8 cellular contexts compared by ENCODE assay signal in the genomic region with DNA sequence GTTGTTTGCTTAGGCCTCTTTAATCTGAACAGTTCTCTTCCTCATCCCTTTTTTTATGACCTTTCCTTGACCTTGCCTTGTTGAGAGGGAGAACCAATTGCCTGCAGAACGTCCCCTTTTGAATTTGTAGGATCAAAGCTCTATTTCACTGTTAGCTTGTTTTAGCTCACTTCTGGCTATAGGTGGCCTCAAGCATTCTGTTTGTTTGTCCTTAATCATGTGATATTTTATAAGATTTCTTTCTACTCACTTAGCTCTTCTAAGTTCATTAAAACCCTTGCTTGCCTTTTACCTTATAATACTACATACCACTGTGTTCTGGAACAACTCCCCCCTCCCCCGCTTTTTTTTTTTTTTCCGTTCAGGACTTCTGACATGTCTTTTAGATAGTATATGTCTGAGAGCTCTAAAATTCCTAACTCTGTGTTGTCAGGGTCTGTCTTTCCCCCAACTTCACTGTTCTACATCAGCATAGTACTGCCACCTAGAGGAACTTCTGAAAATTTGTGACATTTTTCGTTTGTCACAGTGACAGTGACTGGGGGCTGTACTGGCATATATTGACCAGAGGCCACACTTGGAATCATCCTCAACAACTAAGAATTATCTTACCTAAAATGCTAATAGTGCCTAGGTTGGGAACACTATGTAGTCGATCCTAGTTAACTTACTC.
DNase-seq lines count a peak whose midpoint lies in the region; ATAC-seq, FAIRE-seq and TF ChIP-seq lines count a peak whose summit lies in the region.

No MANE protein-coding gene starts in this region.

- H3K9me3 Mint-ChIP-seq in CD4-positive, CD25-positive, alpha-beta regulatory T cell, result no peaks in the 10 kb centered on the region

- H3K9me2 ChIP-seq in SU-DHL-6 (replicated peaks; ENCODE audit: insufficient read depth, low read length), result no peaks in the 10 kb centered on the region

- TF ChIP-seq CTCF in SU-DHL-6 (IDR thresholded peaks at IDR 0.05; ENCODE audit: insufficient read depth, low read length, poor library complexity, severe bottlenecking) (peak; percentile 21), heart left ventricle (IDR thresholded peaks at IDR 0.05) (peak; percentile 19 to 56 (median 40)), uterus (IDR thresholded peaks at IDR 0.05) (peak in 3 of 4 experiments; percentile 8 to 38 (median 15))

- no peaks in the 10 kb centered on the region for H3K79me2 ChIP-seq in SU-DHL-6 (ENCODE audit: insufficient read depth, low read length)

- 12 to 17% (median 16%) methylated on average over 5 of the region's 5 CpGs for WGBS in heart left ventricle, 4 donors

- no peak for FAIRE-seq in H54 (lab: Jason Lieb, UNC)

- no peaks in the 10 kb centered on the region for H4K20me1 ChIP-seq in SU-DHL-6 (ENCODE audit: low read depth, low read length)

- H3K9ac ChIP-seq in HUES48 (ENCODE audit: low read depth, low read length), result no peak overlapping the region
- no peak overlapping the region for H3K9ac ChIP-seq in SU-DHL-6 (ENCODE audit: low read length)

- H3K4me1 Mint-ChIP-seq in CD4-positive, CD25-positive, alpha-beta regulatory T cell, result peaks cover 0 to 6% (median 4%) of the 10 kb centered on the region in 4 donors

- intact Hi-C loops in heart left ventricle (cut with DNase I), result loop anchor here in 9 of 10 donors (1.0 to 10.0 kb wide), 7 partner anchors 128 to 172 kb away; a partner anchor contains a TSS
- intact Hi-C loops in uterus (cut with DNase I; ENCODE audit: low total_unique reads), result no loop called here

- H3K36me3 Mint-ChIP-seq in CD4-positive, CD25-positive, alpha-beta regulatory T cell, result no peaks in the 10 kb centered on the region

- H3K9me3 ChIP-seq in CD4-positive, CD25-positive, alpha-beta regulatory T cell (ENCODE audit: control insufficient read depth in 2 of 2, low read length in 2 of 2), result no peaks in the 10 kb centered on the region
- H3K9me3 ChIP-seq in HUES48 (ENCODE audit: control insufficient read depth, insufficient read depth, low read length) (no peaks in the 10 kb centered on the region), SU-DHL-6 (ENCODE audit: insufficient read depth, low read length) (no peaks in the 10 kb centered on the region), heart left ventricle (no peaks in the 10 kb centered on the region), uterus (no peaks in the 10 kb centered on the region)

- no peak overlapping the region for H3K27ac ChIP-seq in CD4-positive, CD25-positive, alpha-beta regulatory T cell (ENCODE audit: insufficient read depth, low read length, poor library complexity, severe bottlenecking)
- peak overlapping the region; percentile 69 for H3K27ac ChIP-seq in HUES48 (ENCODE audit: low read depth, low read length)
- no peak overlapping the region for H3K27ac ChIP-seq in SU-DHL-6 (ENCODE audit: low read depth, low read length)
- H3K27ac ChIP-seq in heart left ventricle, result peak overlapping the region in 3 of 12 donors; percentile 31 to 50 (median 33)
- H3K27ac ChIP-seq in uterus, result no peak overlapping the region

- H3K36me3 ChIP-seq in CD4-positive, CD25-positive, alpha-beta regulatory T cell (ENCODE audit: control insufficient read depth, insufficient read depth, low read length), result no peaks in the 10 kb centered on the region
- H3K36me3 ChIP-seq in HUES48 (ENCODE audit: control insufficient read depth, insufficient read depth, low read length), result no peaks in the 10 kb centered on the region
- H3K36me3 ChIP-seq in SU-DHL-6 (ENCODE audit: low read length), result no peaks in the 10 kb centered on the region
- no peaks in the 10 kb centered on the region for H3K36me3 ChIP-seq in heart left ventricle
- H3K36me3 ChIP-seq in uterus, result no peaks in the 10 kb centered on the region

- H2AFZ ChIP-seq in SU-DHL-6 (ENCODE audit: low read depth, low read length, severe bottlenecking), result peak overlapping the region; percentile 16

- H3K4me3 Mint-ChIP-seq in CD4-positive, CD25-positive, alpha-beta regulatory T cell, result no peak overlapping the region

- H3K27me3 ChIP-seq in CD4-positive, CD25-positive, alpha-beta regulatory T cell (ENCODE audit: control insufficient read depth, insufficient read depth, low read length), result no peaks in the 10 kb centered on the region
- no peaks in the 10 kb centered on the region for H3K27me3 ChIP-seq in HUES48 (ENCODE audit: control insufficient read depth, insufficient read depth, low read length)
- H3K27me3 ChIP-seq in SU-DHL-6 (ENCODE audit: low read length), result no peaks in the 10 kb centered on the region
- H3K27me3 ChIP-seq in heart left ventricle, result no peaks in the 10 kb centered on the region
- no peaks in the 10 kb centered on the region for H3K27me3 ChIP-seq in uterus

- no peak overlapping the region for H3K4me3 ChIP-seq in CD4-positive, CD25-positive, alpha-beta regulatory T cell (ENCODE audit: low read depth, low read length)
- H3K4me3 ChIP-seq in HUES48 (ENCODE audit: low read depth, low read length) (peak overlapping the region; percentile 15; the same call in 1 of the 2 replicates), SU-DHL-6 (ENCODE audit: insufficient read depth, low read length, poor library complexity, severe bottlenecking) (no peak overlapping the region), heart left ventricle (no peak overlapping the region), uterus (no peak overlapping the region)

- no peak for ATAC-seq in CD4-positive, CD25-positive, alpha-beta regulatory T cell (ENCODE audit: low read depth in 2 of 2)
- peak; percentile 48 for ATAC-seq in GM18870 (IDR thresholded peaks at IDR 0.05; ENCODE audit: unreplicated experiment)
- ATAC-seq in heart left ventricle, result peak; percentile 39 to 56 (median 48)

- no peaks in the 10 kb centered on the region; the same call in 1 of the 2 replicates for H3F3A ChIP-seq in SU-DHL-6 (ENCODE audit: insufficient read depth)

- no peaks in the 10 kb centered on the region for H3K4me1 ChIP-seq in CD4-positive, CD25-positive, alpha-beta regulatory T cell (ENCODE audit: control insufficient read depth, insufficient read depth, low read length, poor library complexity, severe bottlenecking)
- peaks cover 23% of the 10 kb centered on the region for H3K4me1 ChIP-seq in HUES48 (ENCODE audit: control insufficient read depth, insufficient read depth, low read length)
- peaks cover 0 to 5% (median 0%) of the 10 kb centered on the region in 12 donors for H3K4me1 ChIP-seq in heart left ventricle
- H3K4me1 ChIP-seq in uterus, result no peaks in the 10 kb centered on the region

- TF ChIP-seq POLR2A in heart left ventricle (IDR thresholded peaks at IDR 0.05), result no peak
- no peak for TF ChIP-seq POLR2A in uterus (IDR thresholded peaks at IDR 0.05)
- TF ChIP-seq POLR2A in H54 (IDR thresholded peaks at IDR 0.05; ENCODE audit: low read depth, low read length), result no peak

- H3K27me3 Mint-ChIP-seq in CD4-positive, CD25-positive, alpha-beta regulatory T cell, result peaks cover 8% of the 10 kb centered on the region

- H3K4me2 ChIP-seq in SU-DHL-6 (ENCODE audit: low read depth, low read length, poor library complexity, severe bottlenecking), result no peak overlapping the region

- DNase-seq in CD4-positive, CD25-positive, alpha-beta regulatory T cell, result peak in 2 of 3 donors; percentile 7 to 12
- DNase-seq in heart left ventricle (no peak), uterus (no peak), H54 (ENCODE audit: insufficient read length, low spot score) (no peak), kidney glomerular epithelial cell (lab: John Stamatoyannopoulos, UW) (no peak)

- no peak overlapping the region for H3K27ac Mint-ChIP-seq in CD4-positive, CD25-positive, alpha-beta regulatory T cell

Comparison
In these comparisons a context has a peak if more than half of its experiments do, and no peak if none do; other contexts are left out.
1. ATAC-seq: peak in GM18870 (single experiment) and heart left ventricle (4 of 4); none in CD4-positive, CD25-positive, alpha-beta regulatory T cell (0 of 2).
2. DNase-seq: peak in CD4-positive, CD25-positive, alpha-beta regulatory T cell (2 of 3); none in heart left ventricle (0 of 5), uterus (0 of 2), H54 (single experiment) and kidney glomerular epithelial cell (single experiment).
3. Peak in every context shown above with its lines, with median percentiles within 50 percentile points of each other: CTCF ChIP-seq.